ENCODE assay signal across 8 cellular contexts in genomic region chr5:1523480-1523792, GRCh38. TPM values are rescaled to one million over a fixed set of nuclear protein-coding genes. Genes with fewer than 3 reads are reported as not detected.
DNase-seq lines count a peak whose midpoint lies in the region; ATAC-seq and TF ChIP-seq lines count a peak whose summit lies in the region.

No MANE protein-coding gene starts in this region.

- no peak overlapping the region for H3K27ac Mint-ChIP-seq in stimulated activated naive CD8-positive, alpha-beta T cell treated with anti-CD3 and anti-CD28 coated beads, Interleukin-15, Interleukin-2, amounts not matched to agents 100 ng/mL and 50 ng/mL, for 24 hours

- ATAC-seq in GM18861 (IDR thresholded peaks at IDR 0.05; ENCODE audit: unreplicated experiment) (peak; percentile 32), HG03045 (IDR thresholded peaks at IDR 0.05; ENCODE audit: unreplicated experiment) (peak; percentile 23)

- H3K4me3 ChIP-seq in ACC112 (ENCODE audit: low read depth, low read length) (peak overlapping the region; percentile 92), left ventricle myocardium inferior (peak overlapping the region; percentile 79)

- H3K9me3 Mint-ChIP-seq in stimulated activated naive CD8-positive, alpha-beta T cell treated with anti-CD3 and anti-CD28 coated beads, Interleukin-15, Interleukin-2, amounts not matched to agents 100 ng/mL and 50 ng/mL, for 24 hours: no peaks in the 10 kb centered on the region

- H3K27me3 ChIP-seq in ACC112 (ENCODE audit: insufficient read depth, low read length): no peaks in the 10 kb centered on the region
- H3K27me3 ChIP-seq in left ventricle myocardium inferior (ENCODE audit: low read depth): no peaks in the 10 kb centered on the region

- no peaks in the 10 kb centered on the region for H3K9me3 ChIP-seq in left ventricle myocardium inferior (replicated peaks)

- H3K27me3 Mint-ChIP-seq in stimulated activated naive CD8-positive, alpha-beta T cell treated with anti-CD3 and anti-CD28 coated beads, Interleukin-15, Interleukin-2, amounts not matched to agents 100 ng/mL and 50 ng/mL, for 24 hours: no peaks in the 10 kb centered on the region

- H3K4me1 ChIP-seq in ACC112 (ENCODE audit: control insufficient read depth, insufficient read depth, low read length, unreplicated experiment): peaks cover 13% of the 10 kb centered on the region
- peaks cover 26% of the 10 kb centered on the region for H3K4me1 ChIP-seq in left ventricle myocardium inferior

- peaks cover 52% of the 10 kb centered on the region for H3K79me2 ChIP-seq in ACC112 (ENCODE audit: control insufficient read depth, insufficient read depth, low read length, unreplicated experiment)

- H3K27ac ChIP-seq in ACC112 (ENCODE audit: low read depth, low read length) (peak overlapping the region; percentile 58; the same call in 1 of the 2 replicates), VCaP (peak overlapping the region; percentile 75), left ventricle myocardium inferior (replicated peaks) (peak overlapping the region; percentile 92)

- H3K36me3 ChIP-seq in ACC112 (ENCODE audit: insufficient read depth, low read length): no peaks in the 10 kb centered on the region; the same call in 1 of the 2 replicates
- peaks cover 13% of the 10 kb centered on the region for H3K36me3 ChIP-seq in left ventricle myocardium inferior

- no peak for TF ChIP-seq CTCF in VCaP (conservative IDR thresholded peaks at IDR 0.05)
- no peak for TF ChIP-seq CTCF in left ventricle myocardium inferior (IDR thresholded peaks at IDR 0.05; ENCODE audit: borderline replicate concordance)

- H3K36me3 Mint-ChIP-seq in stimulated activated naive CD8-positive, alpha-beta T cell treated with anti-CD3 and anti-CD28 coated beads, Interleukin-15, Interleukin-2, amounts not matched to agents 100 ng/mL and 50 ng/mL, for 24 hours (ENCODE audit: low read depth): peaks cover 13% of the 10 kb centered on the region

- H2AFZ ChIP-seq in ACC112 (ENCODE audit: low read length, unreplicated experiment): peak overlapping the region; percentile 72

- H3K4me3 Mint-ChIP-seq in stimulated activated naive CD8-positive, alpha-beta T cell treated with anti-CD3 and anti-CD28 coated beads, Interleukin-15, Interleukin-2, amounts not matched to agents 100 ng/mL and 50 ng/mL, for 24 hours: peak overlapping the region; percentile 86

- no peak for DNase-seq in left ventricle myocardium inferior
- DNase-seq in effector CD4-positive, alpha-beta T cell: no peak
- no peak for DNase-seq in GDM1 (lab: John Stamatoyannopoulos, UW)

- intact Hi-C loops in left ventricle myocardium inferior (cut with micrococcal nuclease): no loop called here

- peaks cover 55% of the 10 kb centered on the region for H3K4me1 Mint-ChIP-seq in stimulated activated naive CD8-positive, alpha-beta T cell treated with anti-CD3 and anti-CD28 coated beads, Interleukin-15, Interleukin-2, amounts not matched to agents 100 ng/mL and 50 ng/mL, for 24 hours (ENCODE audit: low read depth)

RNA-seq across cellular contexts. Expression of gene LPCAT1, which starts 0.3 kb away (rescaled TPM):
- 11.0 TPM for total RNA-seq in left ventricle myocardium inferior
